Comparison of ENCODE assay signal across 22 cellular contexts in genomic region chr3:187941135-187941847, GRCh38.
"Had no signal": no experiment of that assay in that cellular context is flagged by ENCODE, and none has a peak within 500 bp of the region (broad histone marks: within the 10 kb centered on the region; RNA-seq: fewer than 3 reads in every experiment).

No MANE protein-coding gene starts in this region.

- H3K27ac ChIP-seq: foreskin keratinocyte, hepatocyte, left lung, sigmoid colon, upper lobe of right lung had no signal

- H3K9me3 ChIP-seq: left lung, sigmoid colon, upper lobe of right lung had no signal

- H3K4me3 ChIP-seq: hepatocyte, left lung, sigmoid colon, upper lobe of right lung had no signal

- H3K4me2 ChIP-seq: hepatocyte had no signal

- H3K79me2 ChIP-seq: hepatocyte had no signal

- H3K36me3 ChIP-seq: left lung, sigmoid colon, upper lobe of right lung had no signal

- H2AFZ ChIP-seq: hepatocyte had no signal

- ATAC-seq: activated CD4-positive, alpha-beta T cell treated with anti-CD3 and anti-CD28 coated beads for 36 hours; activated T-cell treated with anti-CD3 and anti-CD28 coated beads, Interleukin-2, amount 50 U/mL, for 4 hours; foreskin keratinocyte; left lung; stimulated activated naive CD8-positive, alpha-beta T cell treated with anti-CD3 and anti-CD28 coated beads, Interleukin-15, Interleukin-2, amounts not matched to agents 100 U/mL and 50 U/mL, for 24 hours; upper lobe of right lung had no signal

- H3K4me1 ChIP-seq: foreskin keratinocyte, sigmoid colon, upper lobe of right lung had no signal

- FAIRE-seq: astrocyte had no signal

- DNase-seq: activated B cell treated with CpG ODN at 0.5 μM for 24 hours; activated CD4-positive, alpha-beta T cell treated with anti-CD3 and anti-CD28 coated beads for 36 hours; activated CD4-positive, alpha-beta T cell treated with anti-CD3 and anti-CD28 coated beads, Interleukin-2, amount 50 U/mL, for 4 hours; activated CD8-positive, alpha-beta memory T cell treated with anti-CD3 and anti-CD28 coated beads, Interleukin-2, amount 50 U/mL, for 48 hours; activated naive CD4-positive, alpha-beta T cell; activated T-cell treated with anti-CD3 and anti-CD28 coated beads, Interleukin-2, amount 50 U/mL, for 4 hours; central memory CD4-positive, alpha-beta T cell; dermis blood vessel endothelial cell; effector CD8-positive, alpha-beta T cell; erythroblast; foreskin keratinocyte; immature natural killer cell; left lung; nephron progenitor cell; posterior cingulate gyrus; sigmoid colon; stimulated activated CD4-positive, alpha-beta T cell treated with anti-CD3 and anti-CD28 coated beads, Interleukin-4, amount 100 ng/mL, for 24 hours; stimulated activated naive CD8-positive, alpha-beta T cell treated with anti-CD3 and anti-CD28 coated beads, Interleukin-15, Interleukin-2, amounts not matched to agents 100 U/mL and 50 U/mL, for 24 hours; T-helper 9 cell; upper lobe of right lung had no signal

- H3K27me3 ChIP-seq: foreskin keratinocyte, hepatocyte, left lung, sigmoid colon, upper lobe of right lung had no signal
